In genomic region chr11:8355418-8355742, GRCh38 we compare ENCODE assay signal across 20 cellular contexts.
"Had no signal": no experiment of that assay in that cellular context is flagged by ENCODE, and none has a peak within 500 bp of the region (broad histone marks: within the 10 kb centered on the region; RNA-seq: fewer than 3 reads in every experiment).

No MANE protein-coding gene starts in this region.

- H3K9me3 ChIP-seq: right lobe of liver, suprapubic skin, tibial artery had no signal

- H3K4me1 ChIP-seq: right lobe of liver had no signal

- H3K27me3 ChIP-seq: cardiac muscle cell, dorsolateral prefrontal cortex, right lobe of liver had no signal

- DNase-seq: activated CD4-positive, alpha-beta T cell treated with anti-CD3 and anti-CD28 coated beads, Interleukin-2, amount 10 ng/mL, durations not matched to agents 7 days and 5 days; activated CD4-positive, CD25-positive, alpha-beta regulatory T cell treated with anti-CD3 and anti-CD28 coated beads, Interleukin-2, amount 50 U/mL, for 72 hours; activated CD8-positive, alpha-beta T cell treated with anti-CD3 and anti-CD28 coated beads for 36 hours; activated naive CD4-positive, alpha-beta T cell; activated T-cell treated with anti-CD3 and anti-CD28 coated beads, Interleukin-2, amount 50 U/mL, for 48 hours; cerebellar nuclear complex; effector memory CD4-positive, alpha-beta T cell; immature natural killer cell; naive B cell; stimulated activated CD4-positive, alpha-beta T cell treated with anti-CD3 and anti-CD28 coated beads, Interleukin-4, amount 100 ng/mL, for 24 hours; SW 1271; T1000; tibial artery had no signal

- H3K4me3 ChIP-seq: cardiac muscle cell, right lobe of liver, suprapubic skin, tibial artery had no signal

- H3K27ac ChIP-seq: cardiac muscle cell, coronary artery, right lobe of liver, suprapubic skin, tibial artery had no signal

- H3K36me3 ChIP-seq: cardiac muscle cell, right lobe of liver, suprapubic skin, tibial artery had no signal

- ATAC-seq: activated CD8-positive, alpha-beta T cell treated with anti-CD3 and anti-CD28 coated beads for 36 hours; activated naive CD4-positive, alpha-beta T cell treated with anti-CD3 and anti-CD28 coated beads, Interleukin-2, amount 50 U/mL, for 72 hours; stimulated activated effector memory CD8-positive, alpha-beta T cell treated with anti-CD3 and anti-CD28 coated beads, Interleukin-12 subunit alpha, Interleukin-12 subunit beta, amount 100 ng/mL, for 72 hours had no signal
